In the genomic region with DNA sequence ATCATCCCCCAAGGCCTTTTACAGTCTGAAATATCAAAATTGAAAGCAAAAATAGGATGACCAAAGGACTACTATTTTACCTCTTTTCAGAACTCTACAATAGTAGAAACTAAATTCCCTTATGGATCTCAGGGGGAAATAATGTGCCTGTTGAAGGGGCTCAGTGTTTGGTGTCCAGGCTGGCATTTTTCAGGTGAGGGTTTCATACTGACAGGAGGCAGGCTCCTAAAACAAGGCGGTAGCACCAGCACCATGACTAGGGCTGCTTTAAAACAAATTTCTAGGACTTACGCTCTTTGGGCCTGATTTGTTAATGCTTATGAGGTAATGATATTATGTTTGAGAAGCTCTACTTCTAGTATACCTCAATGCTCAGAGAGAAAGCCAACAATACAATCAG, we compare ENCODE assay signal across 14 cellular contexts. TPM values are rescaled to one million over a fixed set of nuclear protein-coding genes. Genes with fewer than 3 reads are reported as not detected.
DNase-seq lines count a peak whose midpoint lies in the region; ATAC-seq, FAIRE-seq and TF ChIP-seq lines count a peak whose summit lies in the region.
"Had no signal": no experiment of that assay in that cellular context is flagged by ENCODE, and none has a peak within 500 bp of the region (broad histone marks: within the 10 kb centered on the region; RNA-seq: fewer than 3 reads in every experiment).

No MANE protein-coding gene starts in this region.

- RAD21 ChIA-PET in GM12878 (lab: Charles Lee; ENCODE audit: unreplicated experiment): interaction anchor here (0.8 to 3.7 kb wide), 2 partner anchors 245 to 330 kb away, joined by 3 to 19 read pairs; no protein-coding TSS in a partner anchor

- no peaks in the 10 kb centered on the region for H3K9me3 Mint-ChIP-seq in activated CD8-positive, alpha-beta T cell treated with anti-CD3 and anti-CD28 coated beads for 36 hours
- no peaks in the 10 kb centered on the region for H3K9me3 Mint-ChIP-seq in activated CD8-positive, alpha-beta T cell treated with anti-CD3 and anti-CD28 coated beads, Interleukin-2, amount 10 ng/mL, durations not matched to agents 7 days and 5 days (ENCODE audit: insufficient read depth)
- H3K9me3 Mint-ChIP-seq in stimulated activated naive CD8-positive, alpha-beta T cell treated with anti-CD3 and anti-CD28 coated beads, Interleukin-15, Interleukin-2, amounts not matched to agents 100 ng/mL and 50 ng/mL, for 24 hours: no peaks in the 10 kb centered on the region
- no peaks in the 10 kb centered on the region for H3K9me3 Mint-ChIP-seq in stimulated activated naive CD8-positive, alpha-beta T cell treated with anti-CD3 and anti-CD28 coated beads, Interleukin-15, amount 100 ng/mL, for 72 hours

- TF ChIP-seq RAD21 in GM12878 (IDR thresholded peaks at IDR 0.05; ENCODE audit: insufficient read depth, low read depth, low read length): no peak

- SMC1A ChIA-PET in GM12878 (lab: Charles Lee; ENCODE audit: uncharacterized antibody, unreplicated experiment): interaction anchor here (0.6 to 3.1 kb wide), 8 partner anchors 11 to 333 kb away, joined by 3 to 15 read pairs (median 6); no protein-coding TSS in a partner anchor

- DNase-seq in activated CD8-positive, alpha-beta T cell treated with anti-CD3 and anti-CD28 coated beads for 36 hours: no peak
- DNase-seq in activated CD8-positive, alpha-beta T cell treated with anti-CD3 and anti-CD28 coated beads, Interleukin-2, amount 10 ng/mL, durations not matched to agents 7 days and 5 days: no peak
- DNase-seq in stimulated activated naive CD8-positive, alpha-beta T cell treated with anti-CD3 and anti-CD28 coated beads, Interleukin-15, amount 100 ng/mL, for 72 hours: no peak
- DNase-seq in GM12878 (ENCODE audit: low read depth, low spot score): no peak
- no peak for DNase-seq in psoas muscle
- no peak for DNase-seq in LoVo (ENCODE audit: low spot score)
- DNase-seq in COLO668 (lab: John Stamatoyannopoulos, UW; ENCODE audit: unreplicated experiment): no peak
- DNase-seq: DMS79 treated with DMSO at 0.1 percent for 48 hours, GDM1, NCI-H1105 treated with DMSO at 0.1 percent for 48 hours, NCI-H187 had no signal

- intact Hi-C loops in activated CD8-positive, alpha-beta T cell treated with anti-CD3 and anti-CD28 coated beads for 36 hours (cut with micrococcal nuclease): no loop called here
- intact Hi-C loops in GM12878 (cut with micrococcal nuclease; ENCODE audit: unreplicated experiment) (no loop called here), psoas muscle (cut with DNase I) (no loop called here)

- no peak for FAIRE-seq in GM12878 (lab: Jason Lieb, UNC)
- FAIRE-seq: H1 had no signal

- no peaks in the 10 kb centered on the region for H3K4me1 Mint-ChIP-seq in activated CD8-positive, alpha-beta T cell treated with anti-CD3 and anti-CD28 coated beads for 36 hours (ENCODE audit: low read depth)
- peaks cover 12% of the 10 kb centered on the region for H3K4me1 Mint-ChIP-seq in activated CD8-positive, alpha-beta T cell treated with anti-CD3 and anti-CD28 coated beads, Interleukin-2, amount 10 ng/mL, durations not matched to agents 7 days and 5 days (ENCODE audit: low read depth)
- H3K4me1 Mint-ChIP-seq in stimulated activated naive CD8-positive, alpha-beta T cell treated with anti-CD3 and anti-CD28 coated beads, Interleukin-15, Interleukin-2, amounts not matched to agents 100 ng/mL and 50 ng/mL, for 24 hours (ENCODE audit: low read depth): no peaks in the 10 kb centered on the region
- H3K4me1 Mint-ChIP-seq in stimulated activated naive CD8-positive, alpha-beta T cell treated with anti-CD3 and anti-CD28 coated beads, Interleukin-15, amount 100 ng/mL, for 72 hours: no peaks in the 10 kb centered on the region

- whole genome bisulfite sequencing in GM12878 (ENCODE audit: insufficient coverage, insufficient replicate concordance, low lambda C conversion rate, missing lambda C conversion rate): 65% methylated on average over 2 of the region's 2 CpGs
- 89 to 93% (median 93%) methylated on average over 2 of the region's 2 CpGs for WGBS in psoas muscle, 3 donors

- TF ChIP-seq EP300 in GM12878 (IDR thresholded peaks at IDR 0.05; ENCODE audit: borderline replicate concordance in 1 of 2, control insufficient read depth in 1 of 2, low read depth in 2 of 2, low read length in 2 of 2): no peak

- no peak for TF ChIP-seq POLR2A in GM12878 (IDR thresholded peaks at IDR 0.05; ENCODE audit: low read depth, low read length)

- H3K27ac ChIP-seq in GM12878 (ENCODE audit: control insufficient read depth, insufficient read depth) (peak overlapping the region; percentile 17; the same call in 1 of the 2 replicates), psoas muscle (no peak overlapping the region)
- H3K27ac ChIP-seq: C4-2B had no signal

- H3K4me3 ChIP-seq in GM12878 (no peak overlapping the region), psoas muscle (no peak overlapping the region)

- H2AFZ ChIP-seq in GM12878 (ENCODE audit: control insufficient read depth, low read depth, low read length): no peak overlapping the region

- H3K27me3 ChIP-seq in GM12878 (replicated peaks in 1 of 2; ENCODE audit: control insufficient read depth in 2 of 2, insufficient read depth in 2 of 2, low read length in 1 of 2) (no peaks in the 10 kb centered on the region), psoas muscle (ENCODE audit: insufficient read depth in 3 of 3, low read length in 2 of 3) (no peaks in the 10 kb centered on the region)

- in situ Hi-C loops in GM12878 (cut with MboI): no loop called here

- H3K4me3 Mint-ChIP-seq in activated CD8-positive, alpha-beta T cell treated with anti-CD3 and anti-CD28 coated beads for 36 hours: no peak overlapping the region
- H3K4me3 Mint-ChIP-seq in activated CD8-positive, alpha-beta T cell treated with anti-CD3 and anti-CD28 coated beads, Interleukin-2, amount 10 ng/mL, durations not matched to agents 7 days and 5 days: no peak overlapping the region
- H3K4me3 Mint-ChIP-seq in stimulated activated naive CD8-positive, alpha-beta T cell treated with anti-CD3 and anti-CD28 coated beads, Interleukin-15, Interleukin-2, amounts not matched to agents 100 ng/mL and 50 ng/mL, for 24 hours: no peak overlapping the region
- H3K4me3 Mint-ChIP-seq in stimulated activated naive CD8-positive, alpha-beta T cell treated with anti-CD3 and anti-CD28 coated beads, Interleukin-15, amount 100 ng/mL, for 72 hours: no peak overlapping the region

- H3K79me2 ChIP-seq in GM12878 (ENCODE audit: control insufficient read depth, insufficient read depth, low read length): no peaks in the 10 kb centered on the region; the same call in 1 of the 2 replicates

- no peaks in the 10 kb centered on the region for H3K4me1 ChIP-seq in GM12878 (ENCODE audit: control insufficient read depth, insufficient read depth, low read length)
- H3K4me1 ChIP-seq in psoas muscle: peaks cover 6% of the 10 kb centered on the region

- no TSS peak for BruUV-seq in GM12878 (replicated peaks; lab: Mats Ljungman, UMichigan)

- CTCF ChIA-PET in activated CD8-positive, alpha-beta T cell treated with anti-CD3 and anti-CD28 coated beads for 36 hours (lab: Charles Lee): interaction anchor here (2.3 to 6.8 kb wide), 4 partner anchors 14 to 329 kb away, joined by 8 to 55 read pairs (median 26); a partner anchor contains a TSS
- CTCF ChIA-PET in activated CD8-positive, alpha-beta T cell treated with anti-CD3 and anti-CD28 coated beads, Interleukin-2, amount 10 ng/mL, durations not matched to agents 7 days and 5 days (lab: Charles Lee): interaction anchor here (1.3 to 10.3 kb wide), 3 partner anchors 10 to 328 kb away, joined by 3 to 215 read pairs (median 8); a partner anchor contains a TSS
- CTCF ChIA-PET in GM12878 (lab: Yijun Ruan, JAX): interaction anchor here (1.1 to 11.3 kb wide), 5 partner anchors 14 to 328 kb away, joined by 4 to 191 read pairs (median 31); a partner anchor contains a TSS

- H3K9ac ChIP-seq in GM12878 (ENCODE audit: control insufficient read depth, insufficient read depth, low read length): no peak overlapping the region

- no peak for ATAC-seq in activated CD8-positive, alpha-beta T cell treated with anti-CD3 and anti-CD28 coated beads for 36 hours
- ATAC-seq in activated CD8-positive, alpha-beta T cell treated with anti-CD3 and anti-CD28 coated beads, Interleukin-2, amount 10 ng/mL, durations not matched to agents 7 days and 5 days: no peak
- no peak for ATAC-seq in stimulated activated naive CD8-positive, alpha-beta T cell treated with anti-CD3 and anti-CD28 coated beads, Interleukin-15, amount 100 ng/mL, for 72 hours
- ATAC-seq in GM12878: no peak
- no peak for ATAC-seq in psoas muscle

- peaks cover 29% of the 10 kb centered on the region for H3K36me3 Mint-ChIP-seq in activated CD8-positive, alpha-beta T cell treated with anti-CD3 and anti-CD28 coated beads for 36 hours (ENCODE audit: low read depth)
- H3K36me3 Mint-ChIP-seq in activated CD8-positive, alpha-beta T cell treated with anti-CD3 and anti-CD28 coated beads, Interleukin-2, amount 10 ng/mL, durations not matched to agents 7 days and 5 days (ENCODE audit: low read depth): peaks cover 50% of the 10 kb centered on the region
- peaks cover 49% of the 10 kb centered on the region for H3K36me3 Mint-ChIP-seq in stimulated activated naive CD8-positive, alpha-beta T cell treated with anti-CD3 and anti-CD28 coated beads, Interleukin-15, Interleukin-2, amounts not matched to agents 100 ng/mL and 50 ng/mL, for 24 hours (ENCODE audit: low read depth)

- H4K20me1 ChIP-seq in GM12878 (ENCODE audit: control insufficient read depth, insufficient read depth): no peaks in the 10 kb centered on the region; the same call in 1 of the 2 replicates

- H3K9me3 ChIP-seq in GM12878 (replicated peaks; ENCODE audit: control insufficient read depth, insufficient read depth, low read length): no peaks in the 10 kb centered on the region
- H3K9me3 ChIP-seq in psoas muscle: no peaks in the 10 kb centered on the region

- peak overlapping the region; percentile 21 for H3K27ac Mint-ChIP-seq in activated CD8-positive, alpha-beta T cell treated with anti-CD3 and anti-CD28 coated beads for 36 hours
- no peak overlapping the region for H3K27ac Mint-ChIP-seq in activated CD8-positive, alpha-beta T cell treated with anti-CD3 and anti-CD28 coated beads, Interleukin-2, amount 10 ng/mL, durations not matched to agents 7 days and 5 days
- H3K27ac Mint-ChIP-seq in stimulated activated naive CD8-positive, alpha-beta T cell treated with anti-CD3 and anti-CD28 coated beads, Interleukin-15, Interleukin-2, amounts not matched to agents 100 ng/mL and 50 ng/mL, for 24 hours: peak overlapping the region; percentile 77
- H3K27ac Mint-ChIP-seq in stimulated activated naive CD8-positive, alpha-beta T cell treated with anti-CD3 and anti-CD28 coated beads, Interleukin-15, amount 100 ng/mL, for 72 hours: peak overlapping the region in 1 of 2 donors; percentile 7

- no peaks in the 10 kb centered on the region for H3K27me3 Mint-ChIP-seq in activated CD8-positive, alpha-beta T cell treated with anti-CD3 and anti-CD28 coated beads for 36 hours
- H3K27me3 Mint-ChIP-seq in activated CD8-positive, alpha-beta T cell treated with anti-CD3 and anti-CD28 coated beads, Interleukin-2, amount 10 ng/mL, durations not matched to agents 7 days and 5 days (ENCODE audit: low read depth): no peaks in the 10 kb centered on the region
- H3K27me3 Mint-ChIP-seq in stimulated activated naive CD8-positive, alpha-beta T cell treated with anti-CD3 and anti-CD28 coated beads, Interleukin-15, Interleukin-2, amounts not matched to agents 100 ng/mL and 50 ng/mL, for 24 hours: no peaks in the 10 kb centered on the region
- H3K27me3 Mint-ChIP-seq in stimulated activated naive CD8-positive, alpha-beta T cell treated with anti-CD3 and anti-CD28 coated beads, Interleukin-15, amount 100 ng/mL, for 72 hours: no peaks in the 10 kb centered on the region

- POLR2A ChIA-PET in activated CD8-positive, alpha-beta T cell treated with anti-CD3 and anti-CD28 coated beads for 36 hours (lab: Charles Lee): interaction anchor here (6.5 kb wide), 1 partner anchor 26 kb away, joined by 51 read pairs; a partner anchor contains a TSS
- POLR2A ChIA-PET in activated CD8-positive, alpha-beta T cell treated with anti-CD3 and anti-CD28 coated beads, Interleukin-2, amount 10 ng/mL, durations not matched to agents 7 days and 5 days (lab: Charles Lee): no interaction called here
- POLR2A ChIA-PET in GM12878 (lab: Charles Lee): interaction anchor here (0.6 kb wide), 1 partner anchor 233 kb away, joined by 4 read pairs; no protein-coding TSS in a partner anchor

- H3K36me3 ChIP-seq in GM12878 (ENCODE audit: control insufficient read depth in 2 of 2, insufficient read depth in 2 of 2, low read length in 1 of 2) (peaks cover 3 to 27% of the 10 kb centered on the region in 2 experiments; a peak in 3 of 4 replicates), psoas muscle (ENCODE audit: insufficient read depth in 1 of 2, low read depth in 1 of 2) (peaks cover 9 to 79% of the 10 kb centered on the region in 2 donors)

- TF ChIP-seq CTCF in activated CD8-positive, alpha-beta T cell treated with anti-CD3 and anti-CD28 coated beads for 36 hours (IDR thresholded peaks at IDR 0.05): no peak
- TF ChIP-seq CTCF in GM12878 (IDR thresholded peaks at IDR 0.05 in 2 of 3, conservative IDR thresholded peaks at IDR 0.05 in 1 of 3; ENCODE audit: control insufficient read depth in 2 of 3, extremely low read depth in 1 of 3, insufficient read depth in 1 of 3, low read depth in 3 of 3, low read length in 3 of 3) (no peak), psoas muscle (IDR thresholded peaks at IDR 0.05) (no peak)

- no peak overlapping the region for H3K4me2 ChIP-seq in GM12878 (ENCODE audit: control insufficient read depth, insufficient read depth)

RNA-seq across cellular contexts. Expression of a gene that starts 5.2 kb away (rescaled TPM):
- total RNA-seq in activated CD8-positive, alpha-beta T cell treated with anti-CD3 and anti-CD28 coated beads for 36 hours: 100 to 1,000 TPM; 131 to 135 TPM
- 10 to 100 TPM; 79.7 to 85.4 TPM for total RNA-seq in activated CD8-positive, alpha-beta T cell treated with anti-CD3 and anti-CD28 coated beads, Interleukin-2, amount 10 ng/mL, durations not matched to agents 7 days and 5 days
- 4.2 and 7.9 TPM in 2 replicates for total RNA-seq in GM12878 (2013; cell fraction: nucleolus; rRNA removed)
- total RNA-seq in GM12878 (2014; rRNA removed) (70.3 and 82.6 TPM in 2 replicates), GM12878 (2014; rRNA removed; fragmentation: Illumina TruSeq; extraction: Trizol) (71.6 and 81.1 TPM in 2 replicates), GM12878 (2021) (62.6 and 63.5 TPM in 2 replicates), psoas muscle (10 to 100 TPM; 47.7 to 65.9 (median 54.3) TPM)
- polyA plus RNA-seq in GM12878 (2011; ENCODE audit: low read depth): 23.1 TPM
- polyA plus RNA-seq in GM12878 (2011; rRNA removed) (65.6 and 92.7 TPM in 2 replicates), GM12878 (2014; fragmentation: Illumina TruSeq; extraction: Trizol) (40.0 and 109 TPM in 2 replicates), GM12878 (2014; fragmentation: Nextera tagmentation; extraction: Ambion mirVana) (100 to 1,000 TPM; 164 to 168 TPM), GM12878 (2014; rRNA removed) (102 and 158 TPM in 2 replicates), GM12878 (2016; fragmentation: Nextera tagmentation; extraction: Ambion mirVana) (100 to 1,000 TPM; 283 to 300 TPM), psoas muscle (100 to 1,000 TPM in 2 of 3 donors, 10 to 100 TPM in 1; 99.6 to 117 (median 103) TPM)
- 36.2 and 49.5 TPM in 2 replicates for polyA plus RNA-seq in GM12878 (2011; cell fraction: cytosol; rRNA removed)
- 14.5 and 17.1 TPM in 2 replicates for polyA plus RNA-seq in GM12878 (2011; cell fraction: nucleus; rRNA removed)
- polyA plus RNA-seq in GM12878 (2012): 68.9 and 75.8 TPM in 2 replicates
- polyA minus RNA-seq in GM12878 (2011; rRNA and poly(A)+ RNA removed): 9.3 and 9.9 TPM in 2 replicates
- polyA minus RNA-seq in GM12878 (2011; cell fraction: cytosol; rRNA and poly(A)+ RNA removed): 9.0 and 10.6 TPM in 2 replicates
- 5.1 and 7.7 TPM in 2 replicates for polyA minus RNA-seq in GM12878 (2011; cell fraction: nucleus; rRNA and poly(A)+ RNA removed)

RNA-seq across cellular contexts. Expression of a gene that starts 25.7 kb away (rescaled TPM):
- total RNA-seq in activated CD8-positive, alpha-beta T cell treated with anti-CD3 and anti-CD28 coated beads for 36 hours: 100 to 1,000 TPM; 150 to 156 TPM
- 100 to 1,000 TPM; 191 to 208 TPM for total RNA-seq in activated CD8-positive, alpha-beta T cell treated with anti-CD3 and anti-CD28 coated beads, Interleukin-2, amount 10 ng/mL, durations not matched to agents 7 days and 5 days
- 106 and 110 TPM in 2 replicates for total RNA-seq in GM12878 (2013; cell fraction: nucleolus; rRNA removed)
- total RNA-seq in GM12878 (2014; rRNA removed) (162 and 211 TPM in 2 replicates), GM12878 (2014; rRNA removed; fragmentation: Illumina TruSeq; extraction: Trizol) (182 and 184 TPM in 2 replicates), GM12878 (2021) (226 and 232 TPM in 2 replicates), psoas muscle (10 to 100 TPM; 28.0 to 44.3 (median 28.9) TPM)
- 47.8 TPM for polyA plus RNA-seq in GM12878 (2011; ENCODE audit: low read depth)
- polyA plus RNA-seq in GM12878 (2011; rRNA removed) (219 and 345 TPM in 2 replicates), GM12878 (2014; fragmentation: Illumina TruSeq; extraction: Trizol) (143 and 186 TPM in 2 replicates), GM12878 (2014; fragmentation: Nextera tagmentation; extraction: Ambion mirVana) (10 to 100 TPM; 41.2 to 58.5 TPM), GM12878 (2014; rRNA removed) (81.2 and 102 TPM in 2 replicates), GM12878 (2016; fragmentation: Nextera tagmentation; extraction: Ambion mirVana) (100 to 1,000 TPM; 221 to 223 TPM), psoas muscle (10 to 100 TPM; 13.6 to 71.2 (median 24.8) TPM)
- polyA plus RNA-seq in GM12878 (2011; cell fraction: cytosol; rRNA removed): 68.2 and 85.6 TPM in 2 replicates
- polyA plus RNA-seq in GM12878 (2011; cell fraction: nucleus; rRNA removed): 42.1 and 48.0 TPM in 2 replicates
- 75.4 and 79.3 TPM in 2 replicates for polyA plus RNA-seq in GM12878 (2012)
- 92.1 and 208 TPM in 2 replicates for polyA minus RNA-seq in GM12878 (2011; rRNA and poly(A)+ RNA removed)
- polyA minus RNA-seq in GM12878 (2011; cell fraction: cytosol; rRNA and poly(A)+ RNA removed): 48.1 and 59.3 TPM in 2 replicates
- polyA minus RNA-seq in GM12878 (2011; cell fraction: nucleus; rRNA and poly(A)+ RNA removed): 20.7 and 40.2 TPM in 2 replicates

RNA-seq across cellular contexts. Expression of a gene that starts 45.5 kb away (rescaled TPM):
- 100 to 1,000 TPM; 348 to 361 TPM for total RNA-seq in activated CD8-positive, alpha-beta T cell treated with anti-CD3 and anti-CD28 coated beads for 36 hours
- 100 to 1,000 TPM; 162 to 164 TPM for total RNA-seq in activated CD8-positive, alpha-beta T cell treated with anti-CD3 and anti-CD28 coated beads, Interleukin-2, amount 10 ng/mL, durations not matched to agents 7 days and 5 days
- 39.8 and 56.0 TPM in 2 replicates for total RNA-seq in GM12878 (2013; cell fraction: nucleolus; rRNA removed)
- total RNA-seq in GM12878 (2014; rRNA removed) (139 and 164 TPM in 2 replicates), GM12878 (2014; rRNA removed; fragmentation: Illumina TruSeq; extraction: Trizol) (144 TPM in 2 replicates), GM12878 (2021) (180 and 192 TPM in 2 replicates), psoas muscle (10 to 100 TPM; 16.6 to 76.2 (median 61.2) TPM)
- polyA plus RNA-seq in GM12878 (2011; ENCODE audit: low read depth): 76.6 TPM
- polyA plus RNA-seq in GM12878 (2011; rRNA removed) (265 and 421 TPM in 2 replicates), GM12878 (2014; fragmentation: Illumina TruSeq; extraction: Trizol) (129 and 153 TPM in 2 replicates), GM12878 (2014; fragmentation: Nextera tagmentation; extraction: Ambion mirVana) (100 to 1,000 TPM; 237 to 292 TPM), GM12878 (2014; rRNA removed) (152 and 155 TPM in 2 replicates), GM12878 (2016; fragmentation: Nextera tagmentation; extraction: Ambion mirVana) (100 to 1,000 TPM; 128 to 134 TPM), psoas muscle (100 to 1,000 TPM in 1 of 3 donors, 10 to 100 TPM in 2; 52.1 to 112 (median 60.4) TPM)
- 114 and 226 TPM in 2 replicates for polyA plus RNA-seq in GM12878 (2011; cell fraction: cytosol; rRNA removed)
- polyA plus RNA-seq in GM12878 (2011; cell fraction: nucleus; rRNA removed): 98.3 and 124 TPM in 2 replicates
- 115 and 137 TPM in 2 replicates for polyA plus RNA-seq in GM12878 (2012)
- 166 and 191 TPM in 2 replicates for polyA minus RNA-seq in GM12878 (2011; rRNA and poly(A)+ RNA removed)
- 44.0 and 62.0 TPM in 2 replicates for polyA minus RNA-seq in GM12878 (2011; cell fraction: cytosol; rRNA and poly(A)+ RNA removed)
- 14.4 and 33.0 TPM in 2 replicates for polyA minus RNA-seq in GM12878 (2011; cell fraction: nucleus; rRNA and poly(A)+ RNA removed)
